8 cellular contexts compared by ENCODE assay signal in genomic region chr17:48908047-48908843, GRCh38. TPM values are rescaled to one million over a fixed set of nuclear protein-coding genes. Genes with fewer than 3 reads are reported as not detected.
A peak's percentile ranks its signal among the peaks of the same experiment; 100 is the strongest.
DNase-seq lines count a peak whose midpoint lies in the region; ATAC-seq and TF ChIP-seq lines count a peak whose summit lies in the region.

UBE2Z (plus strand) TSS chr17:48908407; CDS start chr17:48908504, 97 bp downstream.

- H3K27ac Mint-ChIP-seq in IgD-negative memory B cell, result peak within 1 kb of the TSS; percentile 74 to 97 (median 96)

- ATAC-seq in GM21528 (IDR thresholded peaks at IDR 0.05; ENCODE audit: low FRiP score, unreplicated experiment), result peak; percentile 79

- TF ChIP-seq CTCF in epithelial cell of proximal tubule (conservative IDR thresholded peaks at IDR 0.05; ENCODE audit: low read depth, low read length), result peak; percentile 6

- peaks cover 15 to 20% of the 10 kb centered on the region in 2 donors for H3K4me1 ChIP-seq in mucosa of rectum (ENCODE audit: control insufficient read depth in 2 of 2, insufficient read depth in 2 of 2, low read length in 2 of 2)

- DNase-seq in DMS153 (lab: John Stamatoyannopoulos, UW), result peak; percentile 92
- DNase-seq in OCI-M1 (lab: John Stamatoyannopoulos, UW), result peak; percentile 97
- peak; percentile 83 for DNase-seq in activated T-cell treated with anti-CD3 and anti-CD28 coated beads for 4 hours
- DNase-seq in epithelial cell of proximal tubule (ENCODE audit: low read depth), result no peak
- peak; percentile 92 for DNase-seq in stimulated activated CD8-positive, alpha-beta memory T cell treated with anti-CD3 and anti-CD28 coated beads, Interleukin-4, amount 100 ng/mL, for 48 hours

- no peaks in the 10 kb centered on the region for H3K9me3 Mint-ChIP-seq in IgD-negative memory B cell

- H3K36me3 Mint-ChIP-seq in IgD-negative memory B cell, result no peaks in the 10 kb centered on the region

- peaks cover 17 to 24% of the 10 kb centered on the region in 2 donors for H3K36me3 ChIP-seq in mucosa of rectum (ENCODE audit: control insufficient read depth in 2 of 2, insufficient read depth in 2 of 2, low read length in 2 of 2)

- no peaks in the 10 kb centered on the region for H3K27me3 Mint-ChIP-seq in IgD-negative memory B cell

- H3K9ac ChIP-seq in mucosa of rectum (ENCODE audit: low read depth in 1 of 2, low read length in 2 of 2), result peak within 1 kb of the TSS; percentile 76 to 78

- H3K4me3 Mint-ChIP-seq in IgD-negative memory B cell, result peak within 1 kb of the TSS; percentile 89 to 99 (median 94)

- peaks cover 39% of the 10 kb centered on the region in 3 donors for H3K4me1 Mint-ChIP-seq in IgD-negative memory B cell

- H3K27me3 ChIP-seq in mucosa of rectum (ENCODE audit: control insufficient read depth in 2 of 2, insufficient read depth in 2 of 2, low read length in 2 of 2), result no peaks in the 10 kb centered on the region

- no peaks in the 10 kb centered on the region for H3K9me3 ChIP-seq in mucosa of rectum (ENCODE audit: control insufficient read depth in 2 of 2, low read length in 2 of 2)

- peak within 1 kb of the TSS; percentile 68 for H3K4me3 ChIP-seq in epithelial cell of proximal tubule (ENCODE audit: low read depth, low read length)
- peak within 1 kb of the TSS; percentile 80 to 88 for H3K4me3 ChIP-seq in mucosa of rectum (ENCODE audit: low read length in 2 of 2)

- H3K27ac ChIP-seq in mucosa of rectum (ENCODE audit: low read depth in 2 of 2, low read length in 2 of 2), result peak within 1 kb of the TSS; percentile 83 to 86

RNA-seq across cellular contexts. Expression of gene UBE2Z, which starts in this region (rescaled TPM):
- polyA plus RNA-seq in IgD-negative memory B cell, result 58.1 TPM
- total RNA-seq in epithelial cell of proximal tubule, result 71.0 and 78.9 TPM in 2 replicates
